ENCODE assay signal across 8 cellular contexts in the genomic region with DNA sequence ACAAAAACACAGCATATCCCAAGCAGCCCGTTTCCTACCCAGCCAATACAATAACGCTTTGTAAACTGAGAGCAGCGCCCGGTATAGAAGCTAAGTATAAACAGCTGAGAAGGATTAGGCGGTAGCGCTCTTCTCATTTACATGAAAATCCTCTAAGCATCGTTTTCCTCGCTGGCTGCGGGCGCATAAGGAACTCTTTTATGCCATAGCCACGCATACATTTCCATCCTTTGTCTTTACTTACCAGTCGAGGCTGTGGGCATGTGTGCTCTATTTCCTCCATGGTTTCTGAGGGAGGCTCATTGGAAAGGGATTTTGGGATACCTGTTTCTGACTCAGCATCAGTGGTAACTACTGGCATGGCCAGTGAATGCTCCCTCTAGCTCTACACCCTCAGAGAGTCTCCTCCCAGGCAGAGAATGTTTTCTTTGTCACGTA. TPM values are rescaled to one million over a fixed set of nuclear protein-coding genes. Genes with fewer than 3 reads are reported as not detected.
DNase-seq lines count a peak whose midpoint lies in the region; ATAC-seq, FAIRE-seq and TF ChIP-seq lines count a peak whose summit lies in the region.

No MANE protein-coding gene starts in this region.

- no peak for FAIRE-seq in GM12892 (lab: Jason Lieb, UNC)

- H3K4me1 Mint-ChIP-seq in brain, result peaks cover 67% of the 10 kb centered on the region

- peak; percentile 57 for DNase-seq in NCI-H510A treated with DMSO at 0.1 percent for 48 hours (lab: John Stamatoyannopoulos, UW)
- DNase-seq in NCI-H510A (lab: John Stamatoyannopoulos, UW), result no peak
- DNase-seq in NCI-H128 (lab: John Stamatoyannopoulos, UW; ENCODE audit: unreplicated experiment), result peak; percentile 45
- no peak for DNase-seq in left lung
- no peak for DNase-seq in upper lobe of left lung
- DNase-seq in ACHN, result no peak
- no peak for DNase-seq in GM12892 (ENCODE audit: insufficient read length)

- WGBS in upper lobe of left lung, 2 donors, result 0 to 16% methylated on average over 9 to 13 of the region's 13 CpGs

- TF ChIP-seq CTCF in brain (conservative IDR thresholded peaks at IDR 0.05) (no peak), left lung (IDR thresholded peaks at IDR 0.05) (no peak), upper lobe of left lung (IDR thresholded peaks at IDR 0.05) (no peak)

- H3K4me3 Mint-ChIP-seq in brain, result peak overlapping the region; percentile 87 to 95 (median 92)

- no peak for TF ChIP-seq EP300 in upper lobe of left lung (IDR thresholded peaks at IDR 0.05)

- peaks cover 8% of the 10 kb centered on the region for H3K27me3 Mint-ChIP-seq in brain

- H3K4me3 ChIP-seq in left lung (peak overlapping the region; percentile 5 to 18), upper lobe of left lung (peak overlapping the region in 3 of 4 donors; percentile 21 to 36 (median 30))

- H3K9me3 ChIP-seq in left lung, result no peaks in the 10 kb centered on the region
- H3K9me3 ChIP-seq in upper lobe of left lung, result no peaks in the 10 kb centered on the region

- peak; percentile 32 for ATAC-seq in left lung
- ATAC-seq in upper lobe of left lung (ENCODE audit: low FRiP score in 2 of 2), result peak; percentile 26 to 57

- in situ Hi-C loops in ACHN (cut with HindIII; ENCODE audit: low pct_ligation_motif_present, low pct_unique_long_range_greater_than_20kb, low sequenced_read_pairs), result no loop called here

- H3K27me3 ChIP-seq in left lung (peaks cover 0 to 13% of the 10 kb centered on the region in 2 donors), upper lobe of left lung (no peaks in the 10 kb centered on the region)

- intact Hi-C loops in left lung (cut with DNase I), result no loop called here

- H3K27ac ChIP-seq in left lung (no peak overlapping the region), upper lobe of left lung (no peak overlapping the region)

- H3K4me1 ChIP-seq in left lung (no peaks in the 10 kb centered on the region), upper lobe of left lung (peaks cover 0 to 11% (median 2%) of the 10 kb centered on the region in 4 donors)

- H3K36me3 Mint-ChIP-seq in brain, result no peaks in the 10 kb centered on the region

- H3K36me3 ChIP-seq in left lung (no peaks in the 10 kb centered on the region), upper lobe of left lung (no peaks in the 10 kb centered on the region)

- peak overlapping the region; percentile 95 to 99 (median 98) for H3K27ac Mint-ChIP-seq in brain

- TF ChIP-seq POLR2A in upper lobe of left lung (IDR thresholded peaks at IDR 0.05), result no peak
- TF ChIP-seq POLR2A in GM12892 (IDR thresholded peaks at IDR 0.05; ENCODE audit: low read depth, low read length), result no peak

- no peaks in the 10 kb centered on the region for H3K9me3 Mint-ChIP-seq in brain

RNA-seq across cellular contexts. Expression of a gene that starts 0.4 kb away (rescaled TPM):
- 15.6 TPM for polyA plus RNA-seq in brain (ENCODE audit: insufficient read depth, low read depth, low replicate concordance)
- total RNA-seq in left lung (under 1 TPM; 0.85 to 0.94 TPM), upper lobe of left lung (1 to 10 TPM in 3 of 6 donors, under 1 TPM in 3; 0.43 to 2.2 (median 0.79) TPM)
- polyA plus RNA-seq in GM12892 (2012; ENCODE audit: missing spikeins), result not detected

RNA-seq across cellular contexts. Expression of a gene that starts 47.0 kb away (rescaled TPM):
- polyA plus RNA-seq in brain (ENCODE audit: insufficient read depth, low read depth, low replicate concordance), result 17.4 TPM
- total RNA-seq in left lung (10 to 100 TPM; 11.0 to 14.8 TPM), upper lobe of left lung (10 to 100 TPM in 2 of 6 donors, 1 to 10 TPM in 4; 6.3 to 15.7 (median 8.9) TPM)
- polyA plus RNA-seq in GM12892 (2012; ENCODE audit: missing spikeins), result 16.9 TPM

Comparison
In these comparisons a context has a peak if more than half of its experiments do, and no peak if none do; other contexts are left out.
1. DNase-seq: peak in NCI-H510A treated with DMSO at 0.1 percent for 48 hours (single experiment) and NCI-H128 (single experiment); none in NCI-H510A (single experiment), left lung (0 of 2), upper lobe of left lung (0 of 2), ACHN (single experiment) and GM12892 (single experiment).